8 cellular contexts compared by ENCODE assay signal in genomic region chr1:88935522-88936222, GRCh38. TPM values are rescaled to one million over a fixed set of nuclear protein-coding genes. Genes with fewer than 3 reads are reported as not detected.
DNase-seq lines count a peak whose midpoint lies in the region; ATAC-seq, FAIRE-seq and TF ChIP-seq lines count a peak whose summit lies in the region.

No MANE protein-coding gene starts in this region.

- no peak overlapping the region for H3K27ac Mint-ChIP-seq in activated B cell treated with CpG ODN at 0.5 μM for 24 hours
- peak overlapping the region in 1 of 6 donors; percentile 7 for H3K27ac Mint-ChIP-seq in immature natural killer cell

- CTCF ChIA-PET in activated B cell treated with CpG ODN at 0.5 μM for 24 hours (lab: Charles Lee) = no interaction called here

- FAIRE-seq in urothelium cell line (lab: Jason Lieb, UNC) = no peak

- peak; percentile 50 for ATAC-seq in activated B cell treated with CpG ODN at 0.5 μM for 24 hours (ENCODE audit: low read depth)

- no peaks in the 10 kb centered on the region for H3K9me3 Mint-ChIP-seq in activated B cell treated with CpG ODN at 0.5 μM for 24 hours
- H3K9me3 Mint-ChIP-seq in immature natural killer cell = no peaks in the 10 kb centered on the region

- peak; percentile 53 for TF ChIP-seq CTCF in AG09319 (IDR thresholded peaks at IDR 0.05; ENCODE audit: low read depth, low read length)
- TF ChIP-seq CTCF in GM12874 (IDR thresholded peaks at IDR 0.05; ENCODE audit: insufficient read depth, low read depth, low read length) = peak; percentile 32; the same call in 1 of the 2 replicates
- no peak for TF ChIP-seq CTCF in activated B cell treated with CpG ODN at 0.5 μM for 24 hours (IDR thresholded peaks at IDR 0.05)

- H3K36me3 Mint-ChIP-seq in activated B cell treated with CpG ODN at 0.5 μM for 24 hours (ENCODE audit: low read depth) (peaks cover 73% of the 10 kb centered on the region), immature natural killer cell (peaks cover 32 to 75% (median 48%) of the 10 kb centered on the region in 3 donors)

- POLR2A ChIA-PET in activated B cell treated with CpG ODN at 0.5 μM for 24 hours (lab: Charles Lee) = interaction anchor here (0.6 kb wide), 1 partner anchor 134 kb away, joined by 4 read pairs; no protein-coding TSS in a partner anchor

- H3K4me1 Mint-ChIP-seq in activated B cell treated with CpG ODN at 0.5 μM for 24 hours (peaks cover 3% of the 10 kb centered on the region), immature natural killer cell (no peaks in the 10 kb centered on the region)

- DNase-seq in AG09319 (ENCODE audit: extremely low read depth, low read depth) (peak; percentile 8), NCI-H1694 (lab: John Stamatoyannopoulos, UW) (peak; percentile 14), activated B cell treated with CpG ODN at 0.5 μM for 24 hours (no peak), immature natural killer cell (peak; percentile 11 to 33 (median 27)), urothelium cell line (ENCODE audit: low spot score) (peak; percentile 26), HK-2 (ENCODE audit: unreplicated experiment) (no peak)
- DNase-seq in activated CD8-positive, alpha-beta memory T cell treated with anti-CD3 and anti-CD28 coated beads for 24 hours = no peak

- intact Hi-C loops in activated B cell treated with CpG ODN at 0.5 μM for 24 hours (cut with micrococcal nuclease) = loop anchor here (1.0 kb wide), 1 partner anchor 520 kb away; no protein-coding TSS in a partner anchor

- H3K27me3 Mint-ChIP-seq in activated B cell treated with CpG ODN at 0.5 μM for 24 hours (no peaks in the 10 kb centered on the region), immature natural killer cell (ENCODE audit: low read depth in 3 of 3) (peaks cover 0 to 2% (median 0%) of the 10 kb centered on the region in 3 donors)

- no peak overlapping the region for H3K4me3 Mint-ChIP-seq in activated B cell treated with CpG ODN at 0.5 μM for 24 hours
- no peak overlapping the region for H3K4me3 Mint-ChIP-seq in immature natural killer cell

RNA-seq across cellular contexts. Expression of gene GTF2B, which starts 44.3 kb away (rescaled TPM):
- 30.0 and 32.2 TPM in 2 replicates for total RNA-seq in activated B cell treated with CpG ODN at 0.5 μM for 24 hours
- polyA plus RNA-seq in immature natural killer cell = 10 to 100 TPM; 42.0 to 52.8 (median 47.2) TPM

RNA-seq across cellular contexts. Expression of gene KYAT3, which starts 56.8 kb away (rescaled TPM):
- total RNA-seq in activated B cell treated with CpG ODN at 0.5 μM for 24 hours = 28.5 and 31.2 TPM in 2 replicates
- 10 to 100 TPM; 13.6 to 19.2 (median 15.6) TPM for polyA plus RNA-seq in immature natural killer cell

RNA-seq across cellular contexts. Expression of gene RBMXL1, which starts 56.8 kb away (rescaled TPM):
- total RNA-seq in activated B cell treated with CpG ODN at 0.5 μM for 24 hours = 25.4 and 27.4 TPM in 2 replicates
- polyA plus RNA-seq in immature natural killer cell = 1 to 10 TPM in 2 of 3 donors, under 1 TPM in 1; 0.93 to 9.2 (median 5.4) TPM

Comparison
In these comparisons a context has a peak if more than half of its experiments do, and no peak if none do; other contexts are left out.
1. DNase-seq: peak in AG09319 (single experiment), NCI-H1694 (single experiment), immature natural killer cell (3 of 3) and urothelium cell line (single experiment); none in activated B cell treated with CpG ODN at 0.5 μM for 24 hours (single experiment), activated CD8-positive, alpha-beta memory T cell treated with anti-CD3 and anti-CD28 coated beads for 24 hours (single experiment) and HK-2 (single experiment).